In genomic region chr4:184310171-184310567, GRCh38 we compare ENCODE assay signal across 8 cellular contexts.
DNase-seq lines count a peak whose midpoint lies in the region; ATAC-seq and TF ChIP-seq lines count a peak whose summit lies in the region.

No MANE protein-coding gene starts in this region.

- H3K4me3 ChIP-seq in epithelial cell of esophagus (ENCODE audit: low read length): no peak overlapping the region

- peak; percentile 79 for DNase-seq in activated CD8-positive, alpha-beta memory T cell treated with anti-CD3 and anti-CD28 coated beads for 24 hours
- DNase-seq in activated CD8-positive, alpha-beta memory T cell treated with anti-CD3 and anti-CD28 coated beads, Interleukin-2, amount 50 U/mL, for 48 hours: no peak
- DNase-seq in T-helper 1 cell: peak in 4 of 5 donors; percentile 10 to 88 (median 16)
- peak; percentile 19 for DNase-seq in epithelial cell of esophagus (ENCODE audit: low read depth)
- DNase-seq in stimulated activated CD4-positive, alpha-beta T cell treated with anti-CD3 and anti-CD28 coated beads, Interleukin-2, amount 100 ng/mL, for 4 hours (ENCODE audit: low read depth): peak; percentile 13
- DNase-seq in NCI-H226: no peak
- DNase-seq in EL: no peak

- no peak for ATAC-seq in HG03520 (IDR thresholded peaks at IDR 0.05; ENCODE audit: unreplicated experiment)

- TF ChIP-seq CTCF in epithelial cell of esophagus (IDR thresholded peaks at IDR 0.05; ENCODE audit: insufficient read depth, low read depth, low read length, missing control alignments): peak; percentile 5

Comparison
In these comparisons a context has a peak if more than half of its experiments do, and no peak if none do; other contexts are left out.
1. DNase-seq: peak in activated CD8-positive, alpha-beta memory T cell treated with anti-CD3 and anti-CD28 coated beads for 24 hours (single experiment), T-helper 1 cell (4 of 5), epithelial cell of esophagus (single experiment) and stimulated activated CD4-positive, alpha-beta T cell treated with anti-CD3 and anti-CD28 coated beads, Interleukin-2, amount 100 ng/mL, for 4 hours (single experiment); none in activated CD8-positive, alpha-beta memory T cell treated with anti-CD3 and anti-CD28 coated beads, Interleukin-2, amount 50 U/mL, for 48 hours (single experiment), NCI-H226 (single experiment) and EL (single experiment).